20 cellular contexts compared by ENCODE assay signal in genomic region chr12:70449074-70449757, GRCh38.
DNase-seq lines count a peak whose midpoint lies in the region; ATAC-seq, FAIRE-seq and TF ChIP-seq lines count a peak whose summit lies in the region.
"Had no signal": no experiment of that assay in that cellular context is flagged by ENCODE, and none has a peak within 500 bp of the region (broad histone marks: within the 10 kb centered on the region; RNA-seq: fewer than 3 reads in every experiment).

No MANE protein-coding gene starts in this region.

- H3F3A ChIP-seq in neural progenitor cell (ENCODE audit: low read depth), result no peaks in the 10 kb centered on the region

- peak; percentile 26 for DNase-seq in EL
- peak; percentile 64 for DNase-seq in LoVo (ENCODE audit: low spot score)
- peak; percentile 36 for DNase-seq in astrocyte (ENCODE audit: low read depth)
- no peak for DNase-seq in neural progenitor cell (ENCODE audit: low spot score)
- DNase-seq in cerebellum (ENCODE audit: low spot score), result no peak
- no peak for DNase-seq in Karpas-422
- DNase-seq: activated CD4-positive, CD25-positive, alpha-beta regulatory T cell; activated naive CD8-positive, alpha-beta T cell treated with anti-CD3 and anti-CD28 coated beads, Interleukin-2, amount 10 ng/mL, durations not matched to agents 7 days and 5 days; BE2C; DMS79; hippocampal formation; NCI-H1048; NCI-H774; T-helper 1 cell; tibial artery had no signal

- H2AFZ ChIP-seq in astrocyte (ENCODE audit: low read depth, low read length) (no peak overlapping the region), neural progenitor cell (replicated peaks) (no peak overlapping the region), Karpas-422 (ENCODE audit: low read length) (no peak overlapping the region)

- no peaks in the 10 kb centered on the region for H3K27me3 Mint-ChIP-seq in astrocyte (ENCODE audit: low read depth, unreplicated experiment)
- H3K27me3 Mint-ChIP-seq in neural progenitor cell (ENCODE audit: insufficient read depth, low read depth), result no peaks in the 10 kb centered on the region
- H3K27me3 Mint-ChIP-seq: activated naive CD8-positive, alpha-beta T cell treated with anti-CD3 and anti-CD28 coated beads, Interleukin-2, amount 10 ng/mL, durations not matched to agents 7 days and 5 days; stimulated activated memory B cell treated with anti-CD40 and anti-IgM and Interleukin-4, amounts not matched to agents 10 μg/mL and 1 μg/mL and 100 μg/mL, for 72 hours had no signal

- FAIRE-seq in astrocyte (lab: Jason Lieb, UNC), result no peak

- H3K4me2 ChIP-seq in astrocyte (ENCODE audit: low read length) (no peak overlapping the region), neural progenitor cell (no peak overlapping the region), Karpas-422 (ENCODE audit: low read depth, low read length, poor library complexity, severe bottlenecking) (no peak overlapping the region)

- TF ChIP-seq CTCF in astrocyte (IDR thresholded peaks at IDR 0.05; ENCODE audit: insufficient read depth, low read depth, low read length) (no peak), neural progenitor cell (IDR thresholded peaks at IDR 0.05) (no peak)

- H3K9me3 Mint-ChIP-seq in astrocyte (ENCODE audit: unreplicated experiment) (peaks cover 14% of the 10 kb centered on the region), neural progenitor cell (peaks cover 10% of the 10 kb centered on the region)

- ATAC-seq in HG02885 (IDR thresholded peaks at IDR 0.05; ENCODE audit: poor library complexity, unreplicated experiment), result no peak
- ATAC-seq: stimulated activated memory B cell treated with anti-CD40 and anti-IgM and Interleukin-4, amounts not matched to agents 10 μg/mL and 1 μg/mL and 100 μg/mL, for 72 hours had no signal

- H3K79me2 ChIP-seq in astrocyte (ENCODE audit: insufficient read depth, low read length) (no peaks in the 10 kb centered on the region), neural progenitor cell (ENCODE audit: low read depth) (no peaks in the 10 kb centered on the region), Karpas-422 (ENCODE audit: low read length) (no peaks in the 10 kb centered on the region)

- H3K27me3 ChIP-seq in astrocyte (ENCODE audit: insufficient read depth, low read length) (no peaks in the 10 kb centered on the region), neural progenitor cell (no peaks in the 10 kb centered on the region), Karpas-422 (ENCODE audit: low read length) (no peaks in the 10 kb centered on the region)
- H3K27me3 ChIP-seq: BE2C, cardiac muscle cell, tibial artery had no signal

- H3K9ac ChIP-seq in astrocyte (ENCODE audit: low read length) (no peak overlapping the region), neural progenitor cell (no peak overlapping the region), Karpas-422 (ENCODE audit: low read length) (no peak overlapping the region)

- peaks cover 5% of the 10 kb centered on the region for H3K4me1 Mint-ChIP-seq in astrocyte (ENCODE audit: low read depth, unreplicated experiment)
- H3K4me1 Mint-ChIP-seq in neural progenitor cell, result no peaks in the 10 kb centered on the region
- H3K4me1 Mint-ChIP-seq: activated naive CD8-positive, alpha-beta T cell treated with anti-CD3 and anti-CD28 coated beads, Interleukin-2, amount 10 ng/mL, durations not matched to agents 7 days and 5 days; stimulated activated memory B cell treated with anti-CD40 and anti-IgM and Interleukin-4, amounts not matched to agents 10 μg/mL and 1 μg/mL and 100 μg/mL, for 72 hours had no signal

- H3K9me3 ChIP-seq in astrocyte (ENCODE audit: insufficient read depth, low read depth, low read length), result no peaks in the 10 kb centered on the region
- no peaks in the 10 kb centered on the region for H3K9me3 ChIP-seq in neural progenitor cell (ENCODE audit: low read depth)
- H3K9me3 ChIP-seq in Karpas-422 (ENCODE audit: low read length), result peaks cover 5% of the 10 kb centered on the region; the same call in 1 of the 2 replicates
- H3K9me3 ChIP-seq: BE2C had no signal

- H3K36me3 Mint-ChIP-seq in astrocyte (ENCODE audit: low read depth, unreplicated experiment) (peaks cover 3% of the 10 kb centered on the region), neural progenitor cell (peaks cover 2% of the 10 kb centered on the region)
- H3K36me3 Mint-ChIP-seq: activated naive CD8-positive, alpha-beta T cell treated with anti-CD3 and anti-CD28 coated beads, Interleukin-2, amount 10 ng/mL, durations not matched to agents 7 days and 5 days; stimulated activated memory B cell treated with anti-CD40 and anti-IgM and Interleukin-4, amounts not matched to agents 10 μg/mL and 1 μg/mL and 100 μg/mL, for 72 hours had no signal

- H3K36me3 ChIP-seq in astrocyte (ENCODE audit: insufficient read depth, low read length) (no peaks in the 10 kb centered on the region), neural progenitor cell (no peaks in the 10 kb centered on the region), Karpas-422 (ENCODE audit: insufficient read depth, low read length) (peaks cover 23% of the 10 kb centered on the region)
- H3K36me3 ChIP-seq: BE2C, cardiac muscle cell, tibial artery had no signal

- H3K9me2 ChIP-seq in Karpas-422 (replicated peaks; ENCODE audit: insufficient read depth, low read length), result no peaks in the 10 kb centered on the region

- no peak overlapping the region for H3K4me3 ChIP-seq in astrocyte (ENCODE audit: insufficient read depth, low read depth, low read length)
- no peak overlapping the region for H3K4me3 ChIP-seq in neural progenitor cell
- no peak overlapping the region for H3K4me3 ChIP-seq in Karpas-422 (ENCODE audit: low read length)
- H3K4me3 ChIP-seq: cardiac muscle cell, tibial artery had no signal

- no peaks in the 10 kb centered on the region for H4K20me1 ChIP-seq in astrocyte (ENCODE audit: insufficient read depth, low read length)
- no peaks in the 10 kb centered on the region for H4K20me1 ChIP-seq in neural progenitor cell (ENCODE audit: low read depth)
- H4K20me1 ChIP-seq in Karpas-422 (ENCODE audit: insufficient read depth, low read depth, low read length), result no peaks in the 10 kb centered on the region

- H3K4me1 ChIP-seq in astrocyte (ENCODE audit: insufficient read depth, low read length) (no peaks in the 10 kb centered on the region), neural progenitor cell (no peaks in the 10 kb centered on the region), Karpas-422 (ENCODE audit: low read length) (no peaks in the 10 kb centered on the region)
- H3K4me1 ChIP-seq: BE2C, tibial artery had no signal

- H3K27ac ChIP-seq in astrocyte (ENCODE audit: low read depth, low read length), result no peak overlapping the region
- H3K27ac ChIP-seq in neural progenitor cell, result no peak overlapping the region
- no peak overlapping the region for H3K27ac ChIP-seq in Karpas-422 (ENCODE audit: low read length)
- H3K27ac ChIP-seq: cardiac muscle cell, tibial artery had no signal

- H3K27ac Mint-ChIP-seq in astrocyte (ENCODE audit: unreplicated experiment) (no peak overlapping the region), neural progenitor cell (peak overlapping the region; percentile 24)
- H3K27ac Mint-ChIP-seq: activated naive CD8-positive, alpha-beta T cell treated with anti-CD3 and anti-CD28 coated beads, Interleukin-2, amount 10 ng/mL, durations not matched to agents 7 days and 5 days; activated T-helper 1 cell treated with anti-CD3 and anti-CD28 coated beads, Interleukin-12 subunit alpha, Interleukin-12 subunit beta, Interleukin-2, Interleukin-4 antibody, amounts not matched to agents 30 ng/mL and 10 ng/mL and 1 ng/mL, durations not matched to agents 14 hours and 24 hours and 36 hours; mesothelial cell of epicardium; stimulated activated memory B cell treated with anti-CD40 and anti-IgM and Interleukin-4, amounts not matched to agents 10 μg/mL and 1 μg/mL and 100 μg/mL, for 72 hours had no signal

- H3K4me3 Mint-ChIP-seq in astrocyte (ENCODE audit: unreplicated experiment) (no peak overlapping the region), neural progenitor cell (no peak overlapping the region)
- H3K4me3 Mint-ChIP-seq: activated naive CD8-positive, alpha-beta T cell treated with anti-CD3 and anti-CD28 coated beads, Interleukin-2, amount 10 ng/mL, durations not matched to agents 7 days and 5 days; activated T-helper 1 cell treated with anti-CD3 and anti-CD28 coated beads, Interleukin-12 subunit alpha, Interleukin-12 subunit beta, Interleukin-2, Interleukin-4 antibody, amounts not matched to agents 30 ng/mL and 10 ng/mL and 1 ng/mL, durations not matched to agents 14 hours and 24 hours and 36 hours; mesothelial cell of epicardium; stimulated activated memory B cell treated with anti-CD40 and anti-IgM and Interleukin-4, amounts not matched to agents 10 μg/mL and 1 μg/mL and 100 μg/mL, for 72 hours had no signal

Comparison
In these comparisons a context has a peak if more than half of its experiments do, and no peak if none do; other contexts are left out.
1. DNase-seq: peak in EL (single experiment), LoVo (single experiment) and astrocyte (single experiment); none in neural progenitor cell (single experiment), cerebellum (single experiment) and Karpas-422 (single experiment).